9 cellular contexts compared by ENCODE assay signal in the genomic region with DNA sequence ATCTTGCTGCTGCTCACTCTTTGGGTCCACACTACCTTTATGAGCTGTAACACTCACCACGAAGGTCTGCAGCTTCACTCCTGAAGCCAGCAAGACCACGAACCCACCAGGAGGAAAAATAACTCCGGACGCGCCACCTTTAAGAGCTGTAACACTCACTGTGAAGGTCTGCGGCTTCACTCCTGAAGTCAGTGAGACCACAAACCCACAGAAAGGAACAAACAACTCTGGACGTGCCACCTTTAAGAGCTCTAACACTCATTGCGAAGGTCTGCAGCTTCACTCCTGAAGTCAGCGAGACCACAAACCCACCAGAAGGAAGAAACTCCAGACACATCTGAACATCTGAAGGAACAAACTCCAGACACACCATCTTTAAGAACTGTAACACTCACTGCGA. TPM values are rescaled to one million over a fixed set of nuclear protein-coding genes. Genes with fewer than 3 reads are reported as not detected.
"Had no signal": no experiment of that assay in that cellular context is flagged by ENCODE, and none has a peak within 500 bp of the region (broad histone marks: within the 10 kb centered on the region; RNA-seq: fewer than 3 reads in every experiment).

No MANE protein-coding gene starts in this region.

RNA-seq across cellular contexts. Expression of gene ADH1C, which starts 3.6 kb away (rescaled TPM):
- total RNA-seq: activated B cell treated with CpG ODN at 0.5 μM for 24 hours; activated CD8-positive, alpha-beta memory T cell treated with anti-CD3 and anti-CD28 coated beads for 36 hours; activated CD8-positive, alpha-beta memory T cell treated with anti-CD3 and anti-CD28 coated beads, Interleukin-2, amount 10 ng/mL, durations not matched to agents 7 days and 5 days; activated CD8-positive, alpha-beta T cell treated with anti-CD3 and anti-CD28 coated beads, Interleukin-2, amount 10 ng/mL, durations not matched to agents 7 days and 5 days; activated T-helper 17 cell treated with anti-CD3 and anti-CD28 coated beads, Interleukin-2, amount 50 U/mL, for 72 hours; chondrocyte; dermis blood vessel endothelial cell; foreskin keratinocyte; T-helper 2 cell treated with Interferon-gamma antibody and Interleukin-4, amounts not matched to agents 100 ng/mL and 5 ng/mL, for 36 hours had no signal
- polyA plus RNA-seq: foreskin keratinocyte had no signal

RNA-seq across cellular contexts. Expression of gene ADH1B, which starts 34.9 kb away (rescaled TPM):
- total RNA-seq: activated B cell treated with CpG ODN at 0.5 μM for 24 hours; activated CD8-positive, alpha-beta memory T cell treated with anti-CD3 and anti-CD28 coated beads for 36 hours; activated CD8-positive, alpha-beta memory T cell treated with anti-CD3 and anti-CD28 coated beads, Interleukin-2, amount 10 ng/mL, durations not matched to agents 7 days and 5 days; activated CD8-positive, alpha-beta T cell treated with anti-CD3 and anti-CD28 coated beads, Interleukin-2, amount 10 ng/mL, durations not matched to agents 7 days and 5 days; activated T-helper 17 cell treated with anti-CD3 and anti-CD28 coated beads, Interleukin-2, amount 50 U/mL, for 72 hours; dermis blood vessel endothelial cell; foreskin keratinocyte; T-helper 2 cell treated with Interferon-gamma antibody and Interleukin-4, amounts not matched to agents 100 ng/mL and 5 ng/mL, for 36 hours had no signal
- polyA plus RNA-seq: foreskin keratinocyte had no signal
